ENCODE assay signal across 8 cellular contexts in genomic region chr1:179230251-179230650, GRCh38. TPM values are rescaled to one million over a fixed set of nuclear protein-coding genes. Genes with fewer than 3 reads are reported as not detected.
DNase-seq lines count a peak whose midpoint lies in the region; ATAC-seq and TF ChIP-seq lines count a peak whose summit lies in the region.

No MANE protein-coding gene starts in this region.

- peak overlapping the region; percentile 99 for H2AFZ ChIP-seq in neural cell (ENCODE audit: low read depth, low read length)

- BruUV-seq in Calu3 (replicated peaks; lab: Mats Ljungman, UMichigan): no TSS peak

- H3K27ac Mint-ChIP-seq in Calu3 (ENCODE audit: unreplicated experiment): peak overlapping the region; percentile 60

- no peaks in the 10 kb centered on the region for H3K36me3 ChIP-seq in colonic mucosa
- H3K36me3 ChIP-seq in neural cell (ENCODE audit: insufficient read depth, low read length): no peaks in the 10 kb centered on the region

- H3K36me3 Mint-ChIP-seq in Calu3 (ENCODE audit: insufficient read depth, unreplicated experiment): peaks cover 40% of the 10 kb centered on the region

- H3K4me3 ChIP-seq in colonic mucosa (peak overlapping the region; percentile 96), neural cell (ENCODE audit: low read length) (peak overlapping the region; percentile 95)

- ATAC-seq in HG03039 (IDR thresholded peaks at IDR 0.05; ENCODE audit: unreplicated experiment): no peak

- peaks cover 6% of the 10 kb centered on the region for H3K4me1 ChIP-seq in colonic mucosa

- H3K9ac ChIP-seq in colonic mucosa (ENCODE audit: low read depth in 2 of 2, low read length in 2 of 2) (peak overlapping the region; percentile 72 to 82), neural cell (ENCODE audit: low read length) (peak overlapping the region; percentile 92)

- no peaks in the 10 kb centered on the region for H3K27me3 Mint-ChIP-seq in Calu3 (ENCODE audit: unreplicated experiment)

- H3K4me1 Mint-ChIP-seq in Calu3 (ENCODE audit: low read depth, unreplicated experiment): peaks cover 40% of the 10 kb centered on the region

- no peak for TF ChIP-seq RAD21 in neural cell (conservative IDR thresholded peaks at IDR 0.05)

- intact Hi-C loops in Calu3 (cut with micrococcal nuclease; ENCODE audit: unreplicated experiment): no loop called here
- intact Hi-C loops in colonic mucosa (cut with DNase I): no loop called here

- H3K9me3 Mint-ChIP-seq in Calu3 (ENCODE audit: low read depth, unreplicated experiment): no peaks in the 10 kb centered on the region

- no peak for TF ChIP-seq CTCF in Calu3 (IDR thresholded peaks at IDR 0.05; ENCODE audit: unreplicated experiment)
- TF ChIP-seq CTCF in colonic mucosa (IDR thresholded peaks at IDR 0.05): no peak
- TF ChIP-seq CTCF in neural cell (IDR thresholded peaks at IDR 0.05; ENCODE audit: poor library complexity, severe bottlenecking): no peak

- H4K20me1 ChIP-seq in neural cell (ENCODE audit: insufficient read depth): no peaks in the 10 kb centered on the region

- H3K9me3 ChIP-seq in colonic mucosa (no peaks in the 10 kb centered on the region), neural cell (ENCODE audit: low read length) (no peaks in the 10 kb centered on the region)

- H3K27me3 ChIP-seq in colonic mucosa: no peaks in the 10 kb centered on the region
- no peaks in the 10 kb centered on the region for H3K27me3 ChIP-seq in neural cell (ENCODE audit: insufficient read depth, low read depth, low read length)

- H3K27ac ChIP-seq in colonic mucosa (peak overlapping the region; percentile 74), neural cell (ENCODE audit: low read length) (peak overlapping the region; percentile 74)

- CTCF ChIA-PET in Calu3 (lab: Charles Lee): no interaction called here

- H3K9me2 ChIP-seq in neural cell (ENCODE audit: insufficient read depth, low read length): no peaks in the 10 kb centered on the region

- peak overlapping the region; percentile 91 for H3K4me2 ChIP-seq in neural cell (ENCODE audit: low read length)

- H3F3A ChIP-seq in neural cell (ENCODE audit: insufficient read depth, low read length, poor library complexity, severe bottlenecking): no peaks in the 10 kb centered on the region

- peak overlapping the region; percentile 91 for H3K4me3 Mint-ChIP-seq in Calu3 (ENCODE audit: low read depth, unreplicated experiment)

- TF ChIP-seq EP300 in neural cell (conservative IDR thresholded peaks at IDR 0.05; ENCODE audit: poor library complexity, severe bottlenecking): no peak

- H3K79me2 ChIP-seq in neural cell (replicated peaks; ENCODE audit: insufficient read depth, low read length): peaks cover 29% of the 10 kb centered on the region

- DNase-seq in Calu3: no peak
- DNase-seq in M059J (ENCODE audit: low read depth): peak; percentile 40
- no peak for DNase-seq in colonic mucosa
- DNase-seq in NCI-H1694 (lab: John Stamatoyannopoulos, UW): no peak
- DNase-seq in HuH-7.5 (ENCODE audit: low spot score): no peak
- no peak for DNase-seq in MV-4-11 (lab: John Stamatoyannopoulos, UW)

TF ChIP-seq in neural cell, 6 proteins besides CTCF, POLR2A, EP300 and RAD21:
- TF ChIP-seq SMC3 (conservative IDR thresholded peaks at IDR 0.05; ENCODE audit: poor library complexity) (no peak), REST (IDR thresholded peaks at IDR 0.05; ENCODE audit: borderline replicate concordance) (no peak), POLR2AphosphoS5 (IDR thresholded peaks at IDR 0.05) (no peak), TAF1 (IDR thresholded peaks at IDR 0.05; ENCODE audit: low read depth) (no peak)

RNA-seq across cellular contexts. Expression of gene ABL2, which starts 0.8 kb away (rescaled TPM):
- total RNA-seq in Calu3 (2022) (38.8 and 47.8 TPM in 2 replicates), colonic mucosa (10 to 100 TPM in 1 of 2 donors, 1 to 10 TPM in 1; 9.1 to 12.8 TPM)
- 17.3 and 38.3 TPM in 2 replicates for total RNA-seq in M059J (2014; rRNA removed; shearing (Covaris generic))
- polyA plus RNA-seq in neural cell: 9.8 and 10.4 TPM in 2 replicates
- polyA minus RNA-seq in neural cell: 40.9 and 46.8 TPM in 2 replicates
